In the genomic region with DNA sequence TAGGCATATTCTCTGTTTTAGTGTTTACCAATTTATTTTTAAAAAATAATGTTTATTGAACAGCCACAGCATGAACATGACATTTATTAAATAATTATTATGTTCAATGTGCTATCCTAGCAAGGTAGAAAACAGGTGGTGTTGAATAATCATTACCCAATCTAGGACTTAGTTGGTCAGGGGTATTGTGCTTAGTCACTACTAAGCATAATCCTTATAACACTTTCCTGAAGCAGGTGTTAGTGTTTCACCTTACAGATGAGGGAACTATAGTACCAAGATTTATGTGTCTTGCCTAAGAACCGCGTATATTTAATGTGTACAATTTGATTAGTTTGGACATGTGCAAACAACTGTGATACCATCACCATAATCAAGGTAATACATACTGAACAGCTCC, we compare ENCODE assay signal across 34 cellular contexts.
DNase-seq lines count a peak whose midpoint lies in the region; ATAC-seq, FAIRE-seq and TF ChIP-seq lines count a peak whose summit lies in the region.
"Had no signal": no experiment of that assay in that cellular context is flagged by ENCODE, and none has a peak within 500 bp of the region (broad histone marks: within the 10 kb centered on the region; RNA-seq: fewer than 3 reads in every experiment).

No MANE protein-coding gene starts in this region.

- H3K27ac ChIP-seq in 22Rv1 = peak overlapping the region; percentile 12
- H3K27ac ChIP-seq in body of pancreas = peak overlapping the region in 1 of 4 donors; percentile 58
- peak overlapping the region in 2 of 4 donors; percentile 2 to 47 for H3K27ac ChIP-seq in pancreas
- H3K27ac ChIP-seq in CD4-positive, alpha-beta memory T cell (ENCODE audit: low read depth, low read length) = no peak overlapping the region
- H3K27ac ChIP-seq: A549; BLaER1; BLaER1 treated with 17β-estradiol and CSF1 and Interleukin-3, amounts not matched to agents 10 nM and 100 nM; C4-2B had no signal

- peak; percentile 17 for DNase-seq in NCI-H69 (lab: John Stamatoyannopoulos, UW)
- no peak for DNase-seq in body of pancreas
- no peak for DNase-seq in pancreas
- DNase-seq in mesothelial cell of epicardium (ENCODE audit: low spot score in 2 of 2, unreplicated experiment in 2 of 2) = no peak
- DNase-seq in NCI-H1048 (lab: John Stamatoyannopoulos, UW) = no peak
- DNase-seq in left lobe of liver (ENCODE audit: low spot score) = no peak
- no peak for DNase-seq in CD4-positive, alpha-beta memory T cell
- DNase-seq: 8988T; ACHN; AML-193; BE2C; C1 segment of cervical spinal cord; Caco-2; Calu3; CD4-positive, alpha-beta T cell; CD4-positive, CD25-positive, alpha-beta regulatory T cell; CD8-positive, alpha-beta memory T cell; CD8-positive, alpha-beta T cell; COR-L47; DMS 273 treated with DMSO at 0.1 percent for 48 hours; DMS153; DMS53; DMS79; DMS79 treated with DMSO at 0.1 percent for 48 hours; DND-41; EL had no signal

- H3K27me3 ChIP-seq in body of pancreas (no peaks in the 10 kb centered on the region), pancreas (no peaks in the 10 kb centered on the region)
- H3K27me3 ChIP-seq in CD4-positive, alpha-beta memory T cell (ENCODE audit: insufficient read depth, low read length) = no peaks in the 10 kb centered on the region
- H3K27me3 ChIP-seq: BE2C; BLaER1; BLaER1 treated with 17β-estradiol and CSF1 and Interleukin-3, amounts not matched to agents 10 nM and 100 nM had no signal

- H3K4me3 Mint-ChIP-seq in mesothelial cell of epicardium = no peak overlapping the region
- no peak overlapping the region for H3K4me3 Mint-ChIP-seq in CD4-positive, alpha-beta memory T cell
- H3K4me3 Mint-ChIP-seq: B cell; CD14-positive monocyte; CD4-positive, alpha-beta T cell; CD4-positive, CD25-positive, alpha-beta regulatory T cell; CD8-positive, alpha-beta memory T cell; CD8-positive, alpha-beta T cell had no signal

- FAIRE-seq in pancreas (lab: Jason Lieb, UNC) = no peak
- FAIRE-seq: A204.1, A549 had no signal

- no peaks in the 10 kb centered on the region for H3K9me3 ChIP-seq in body of pancreas
- no peaks in the 10 kb centered on the region for H3K9me3 ChIP-seq in pancreas
- no peaks in the 10 kb centered on the region for H3K9me3 ChIP-seq in CD4-positive, alpha-beta memory T cell (ENCODE audit: control insufficient read depth in 1 of 2, low read length in 2 of 2)
- H3K9me3 ChIP-seq: BE2C; BLaER1; BLaER1 treated with 17β-estradiol and CSF1 and Interleukin-3, amounts not matched to agents 10 nM and 100 nM; Caco-2 had no signal

- CTCF ChIA-PET in CD4-positive, alpha-beta memory T cell (lab: Charles Lee; ENCODE audit: partially characterized antibody) = no interaction called here

- H3K27me3 Mint-ChIP-seq in mesothelial cell of epicardium (ENCODE audit: low read depth) = no peaks in the 10 kb centered on the region
- H3K27me3 Mint-ChIP-seq in CD4-positive, alpha-beta memory T cell = no peaks in the 10 kb centered on the region
- H3K27me3 Mint-ChIP-seq: B cell; CD4-positive, alpha-beta T cell; CD4-positive, CD25-positive, alpha-beta regulatory T cell had no signal

- peaks cover 19% of the 10 kb centered on the region for H3K9me3 Mint-ChIP-seq in mesothelial cell of epicardium
- peaks cover 0 to 8% (median 2%) of the 10 kb centered on the region in 8 donors for H3K9me3 Mint-ChIP-seq in CD4-positive, alpha-beta memory T cell
- H3K9me3 Mint-ChIP-seq: CD4-positive, alpha-beta T cell had no signal

- intact Hi-C loops in body of pancreas (cut with DNase I) (no loop called here), pancreas (cut with DNase I) (no loop called here)
- intact Hi-C loops in CD4-positive, alpha-beta memory T cell (cut with micrococcal nuclease) = no loop called here

- H3K36me3 ChIP-seq in body of pancreas (replicated peaks in 1 of 2; ENCODE audit: insufficient read depth in 1 of 2, low read depth in 2 of 2) (no peaks in the 10 kb centered on the region), pancreas (no peaks in the 10 kb centered on the region)
- H3K36me3 ChIP-seq in CD4-positive, alpha-beta memory T cell (ENCODE audit: insufficient read depth, low read length) = no peaks in the 10 kb centered on the region
- H3K36me3 ChIP-seq: BE2C; BLaER1; BLaER1 treated with 17β-estradiol and CSF1 and Interleukin-3, amounts not matched to agents 10 nM and 100 nM had no signal

- H3K4me3 ChIP-seq in body of pancreas (no peak overlapping the region), pancreas (no peak overlapping the region)
- no peak overlapping the region for H3K4me3 ChIP-seq in CD4-positive, alpha-beta memory T cell (ENCODE audit: low read length in 2 of 2)
- H3K4me3 ChIP-seq: A549; BLaER1; BLaER1 treated with 17β-estradiol and CSF1 and Interleukin-3, amounts not matched to agents 10 nM and 100 nM had no signal

- 6 to 11% methylated on average over 2 of the region's 2 CpGs for WGBS in body of pancreas, 2 donors
- 6 to 8% methylated on average over 2 of the region's 2 CpGs for WGBS in pancreas, 2 donors

- TF ChIP-seq POLR2A in body of pancreas (IDR thresholded peaks at IDR 0.05) = no peak

- ATAC-seq in body of pancreas (peak; percentile 69), pancreas (peak; percentile 50 to 78 (median 74)), left lobe of liver (no peak)
- ATAC-seq: A549; CD8-positive, alpha-beta T cell had no signal

- POLR2A ChIA-PET in CD4-positive, alpha-beta memory T cell (lab: Charles Lee; ENCODE audit: partially characterized antibody) = no interaction called here

- H3K36me3 Mint-ChIP-seq in mesothelial cell of epicardium = peaks cover 2% of the 10 kb centered on the region
- H3K36me3 Mint-ChIP-seq in CD4-positive, alpha-beta memory T cell = peaks cover 0 to 1% of the 10 kb centered on the region in 2 donors
- H3K36me3 Mint-ChIP-seq: CD14-positive monocyte; CD4-positive, CD25-positive, alpha-beta regulatory T cell; CD8-positive, alpha-beta memory T cell; CD8-positive, alpha-beta T cell had no signal

- H3K4me1 ChIP-seq in body of pancreas (peaks cover 15% of the 10 kb centered on the region), pancreas (peaks cover 0 to 11% (median 10%) of the 10 kb centered on the region in 3 donors)
- H3K4me1 ChIP-seq in CD4-positive, alpha-beta memory T cell (ENCODE audit: insufficient read depth, low read length) = no peaks in the 10 kb centered on the region
- H3K4me1 ChIP-seq: A549; BE2C; BLaER1; BLaER1 treated with 17β-estradiol and CSF1 and Interleukin-3, amounts not matched to agents 10 nM and 100 nM; Caco-2 had no signal

- TF ChIP-seq CTCF in 22Rv1 (IDR thresholded peaks at IDR 0.05) (no peak), body of pancreas (IDR thresholded peaks at IDR 0.05) (no peak), pancreas (IDR thresholded peaks at IDR 0.05) (no peak), mesothelial cell of epicardium (IDR thresholded peaks at IDR 0.05; ENCODE audit: unreplicated experiment) (no peak)

- no peaks in the 10 kb centered on the region for H3K4me1 Mint-ChIP-seq in mesothelial cell of epicardium
- H3K4me1 Mint-ChIP-seq in CD4-positive, alpha-beta memory T cell = no peaks in the 10 kb centered on the region
- H3K4me1 Mint-ChIP-seq: B cell; CD14-positive monocyte; CD4-positive, CD25-positive, alpha-beta regulatory T cell; CD8-positive, alpha-beta memory T cell had no signal

- no peak overlapping the region for H3K27ac Mint-ChIP-seq in mesothelial cell of epicardium
- no peak overlapping the region for H3K27ac Mint-ChIP-seq in CD4-positive, alpha-beta memory T cell
- H3K27ac Mint-ChIP-seq: B cell; CD14-positive monocyte; CD4-positive, alpha-beta T cell; CD8-positive, alpha-beta memory T cell; CD8-positive, alpha-beta T cell had no signal
